7 cellular contexts compared by ENCODE assay signal in genomic region chr7:105521731-105522458, GRCh38. TPM values are rescaled to one million over a fixed set of nuclear protein-coding genes. Genes with fewer than 3 reads are reported as not detected.
DNase-seq lines count a peak whose midpoint lies in the region; ATAC-seq, FAIRE-seq and TF ChIP-seq lines count a peak whose summit lies in the region.

TSS of gene PUS7 (minus strand) at chr7:105522271. CDS start at chr7:105508512, 13,759 bp downstream.

- in situ Hi-C loops in astrocyte of the spinal cord (cut with HindIII; ENCODE audit: low sequenced_read_pairs), result no loop called here

- intact Hi-C loops in sciatic nerve (cut with DNase I), result no loop called here

- H3K4me3 ChIP-seq in astrocyte of the spinal cord (ENCODE audit: low read depth, low read length), result peak within 1 kb of the TSS; percentile 76

- DNase-seq in GM18507 (ENCODE audit: extremely low spot score, insufficient read length, low read depth) (peak; percentile 89), NCI-H187 treated with DMSO at 0.1 percent for 48 hours (lab: John Stamatoyannopoulos, UW) (peak; percentile 29), T-helper 9 cell (peak; percentile 73), astrocyte of the spinal cord (ENCODE audit: low read depth, low spot score) (peak; percentile 91), hypothalamus (lab: John Stamatoyannopoulos, UW) (peak; percentile 32 to 91 (median 80)), sciatic nerve (ENCODE audit: low spot score) (peak; percentile 91)

- FAIRE-seq in GM18507 (lab: Jason Lieb, UNC), result peak; percentile 73

- TF ChIP-seq CTCF in astrocyte of the spinal cord (IDR thresholded peaks at IDR 0.05; ENCODE audit: low read depth, low read length), result no peak

- ATAC-seq in HG02943 (IDR thresholded peaks at IDR 0.05; ENCODE audit: low read depth, unreplicated experiment) (peak; percentile 78), sciatic nerve (peak; percentile 96)

RNA-seq across cellular contexts. Expression of gene PUS7, which starts in this region (rescaled TPM):
- 14.4 TPM for total RNA-seq in sciatic nerve

Comparison
In these comparisons a context has a peak if more than half of its experiments do, and no peak if none do; other contexts are left out.
1. Peak in every context shown above with its lines: DNase-seq, ATAC-seq and H3K4me3 ChIP-seq.
2. DNase-seq: peak in every context shown above with its lines; median percentile 91 in astrocyte of the spinal cord; 91 in sciatic nerve; 89 in GM18507; 80 in hypothalamus; 73 in T-helper 9 cell; 29 in NCI-H187 treated with DMSO at 0.1 percent for 48 hours.